14 cellular contexts compared by ENCODE assay signal in the genomic region with DNA sequence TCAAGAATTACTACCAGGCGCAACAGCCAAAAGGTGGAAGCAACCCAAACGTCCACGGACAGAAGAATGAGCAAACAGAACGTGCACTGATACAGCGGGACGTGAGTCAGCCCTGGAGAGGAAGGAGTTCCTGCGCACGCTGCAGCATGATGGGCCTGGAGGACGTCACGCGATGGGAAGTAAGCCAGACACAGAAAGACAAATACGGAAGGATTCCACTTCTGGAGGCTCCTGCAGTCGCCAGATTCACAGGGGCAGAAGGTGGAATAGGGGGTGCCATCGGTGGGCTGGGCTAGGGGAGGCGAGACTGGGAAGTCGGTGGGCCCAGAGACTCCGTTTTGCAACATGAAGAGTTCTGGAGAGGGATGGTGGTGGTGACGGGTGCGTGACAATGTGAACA.
DNase-seq lines count a peak whose midpoint lies in the region; ATAC-seq, FAIRE-seq and TF ChIP-seq lines count a peak whose summit lies in the region.
"Had no signal": no experiment of that assay in that cellular context is flagged by ENCODE, and none has a peak within 500 bp of the region (broad histone marks: within the 10 kb centered on the region; RNA-seq: fewer than 3 reads in every experiment).

No MANE protein-coding gene starts in this region.

- no peak overlapping the region for H3K4me3 ChIP-seq in bronchial epithelial cell (ENCODE audit: low read depth, low read length)
- H3K4me3 ChIP-seq in upper lobe of right lung: no peak overlapping the region
- no peak overlapping the region for H3K4me3 ChIP-seq in effector memory CD4-positive, alpha-beta T cell (ENCODE audit: insufficient read depth, low read depth, low read length, poor library complexity, severe bottlenecking)
- H3K4me3 ChIP-seq: pancreas, SJSA1 had no signal

- H3K27me3 ChIP-seq in bronchial epithelial cell (ENCODE audit: control insufficient read depth, insufficient read depth, low read length): no peaks in the 10 kb centered on the region
- no peaks in the 10 kb centered on the region for H3K27me3 ChIP-seq in upper lobe of right lung
- H3K27me3 ChIP-seq in effector memory CD4-positive, alpha-beta T cell (replicated peaks; ENCODE audit: control insufficient read depth, insufficient read depth, low read length, poor library complexity, severe bottlenecking): no peaks in the 10 kb centered on the region
- H3K27me3 ChIP-seq: pancreas, SJSA1 had no signal

- DNase-seq in Right ventricle myocardium inferior (ENCODE audit: missing footprints) (peak; percentile 66), cardiac septum (ENCODE audit: low spot score) (no peak), bronchial epithelial cell (ENCODE audit: low read depth) (peak; percentile 86), left colon (peak; percentile 14 to 32), upper lobe of right lung (peak; percentile 72), dermis blood vessel endothelial cell (no peak)
- DNase-seq in activated effector memory CD4-positive, alpha-beta T cell treated with anti-CD3 and anti-CD28 coated beads, Interleukin-2, amount 50 U/mL, for 16 hours: no peak
- DNase-seq in effector memory CD4-positive, alpha-beta T cell: no peak
- DNase-seq: NCI-H1417 treated with DMSO at 0.1 percent for 48 hours; NCI-H526 treated with DMSO at 0.1 percent for 48 hours; stimulated activated CD8-positive, alpha-beta memory T cell treated with anti-CD3 and anti-CD28 coated beads, Interleukin-4, amount 100 ng/mL, for 48 hours; WERI-Rb-1 had no signal

- peak overlapping the region; percentile 30 for H3K27ac ChIP-seq in upper lobe of right lung
- H3K27ac ChIP-seq in effector memory CD4-positive, alpha-beta T cell (ENCODE audit: insufficient read depth, low read length, poor library complexity, severe bottlenecking): no peak overlapping the region
- H3K27ac ChIP-seq: pancreas, SJSA1, WERI-Rb-1 had no signal

- TF ChIP-seq CTCF in bronchial epithelial cell (IDR thresholded peaks at IDR 0.05; ENCODE audit: insufficient read depth, low read length, severe bottlenecking) (no peak), upper lobe of right lung (IDR thresholded peaks at IDR 0.05) (no peak)

- ATAC-seq in Right ventricle myocardium inferior: no peak
- no peak for ATAC-seq in left colon
- ATAC-seq in upper lobe of right lung: peak; percentile 73

- no peak for FAIRE-seq in bronchial epithelial cell (lab: Jason Lieb, UNC)
- FAIRE-seq: pancreas had no signal

- intact Hi-C loops in Right ventricle myocardium inferior (cut with DNase I): no loop called here
- intact Hi-C loops in cardiac septum (cut with DNase I): no loop called here
- intact Hi-C loops in left colon (cut with DNase I, micrococcal nuclease): no loop called here
- intact Hi-C loops in upper lobe of right lung (cut with DNase I): no loop called here

- no peaks in the 10 kb centered on the region for H3K9me3 ChIP-seq in upper lobe of right lung
- H3K9me3 ChIP-seq in effector memory CD4-positive, alpha-beta T cell (ENCODE audit: control insufficient read depth, low read length): no peaks in the 10 kb centered on the region
- H3K9me3 ChIP-seq: pancreas had no signal

- H3K4me1 ChIP-seq in upper lobe of right lung: peaks cover 3% of the 10 kb centered on the region
- no peaks in the 10 kb centered on the region for H3K4me1 ChIP-seq in effector memory CD4-positive, alpha-beta T cell (ENCODE audit: control insufficient read depth, insufficient read depth, low read length, poor library complexity, severe bottlenecking)
- H3K4me1 ChIP-seq: pancreas, SJSA1 had no signal

- no peaks in the 10 kb centered on the region for H3K36me3 ChIP-seq in bronchial epithelial cell (ENCODE audit: control insufficient read depth, insufficient read depth, low read length)
- no peaks in the 10 kb centered on the region for H3K36me3 ChIP-seq in upper lobe of right lung
- no peaks in the 10 kb centered on the region for H3K36me3 ChIP-seq in effector memory CD4-positive, alpha-beta T cell (ENCODE audit: control insufficient read depth, insufficient read depth, low read length)
- H3K36me3 ChIP-seq: pancreas, SJSA1, WERI-Rb-1 had no signal

Comparison
In these comparisons a context has a peak if more than half of its experiments do, and no peak if none do; other contexts are left out.
1. DNase-seq: peak in Right ventricle myocardium inferior (single experiment), bronchial epithelial cell (single experiment), left colon (2 of 2) and upper lobe of right lung (single experiment); none in cardiac septum (single experiment), activated effector memory CD4-positive, alpha-beta T cell treated with anti-CD3 and anti-CD28 coated beads, Interleukin-2, amount 50 U/mL, for 16 hours (single experiment), dermis blood vessel endothelial cell (single experiment) and effector memory CD4-positive, alpha-beta T cell (0 of 3).